Comparison of ENCODE assay signal across 8 cellular contexts in genomic region chr9:136644593-136645342, GRCh38. TPM values are rescaled to one million over a fixed set of nuclear protein-coding genes. Genes with fewer than 3 reads are reported as not detected.
DNase-seq lines count a peak whose midpoint lies in the region; ATAC-seq and TF ChIP-seq lines count a peak whose summit lies in the region.

No MANE protein-coding gene starts in this region.

- DNase-seq in AG08395 (ENCODE audit: low spot score) (peak; percentile 92), RPMI7951 (ENCODE audit: low read depth) (peak; percentile 37), heart left ventricle (peak; percentile 84 to 96 (median 90)), renal cortical epithelial cell (ENCODE audit: low read depth) (peak; percentile 10), NCI-H82 (lab: John Stamatoyannopoulos, UW) (no peak)
- peak; percentile 72 for DNase-seq in activated naive CD4-positive, alpha-beta T cell treated with anti-CD3 and anti-CD28 coated beads for 36 hours

- H3K36me3 ChIP-seq in heart left ventricle: no peaks in the 10 kb centered on the region

- TF ChIP-seq POLR2A in heart left ventricle (IDR thresholded peaks at IDR 0.05): peak in 1 of 2 donors; percentile 35

- peak overlapping the region in 11 of 12 donors; percentile 15 to 64 (median 55) for H3K4me3 ChIP-seq in heart left ventricle

- intact Hi-C loops in activated naive CD4-positive, alpha-beta T cell treated with anti-CD3 and anti-CD28 coated beads for 36 hours (cut with micrococcal nuclease): loop anchor here (1.0 kb wide), 1 partner anchor 159 kb away; no protein-coding TSS in a partner anchor
- intact Hi-C loops in heart left ventricle (cut with DNase I): loop anchor here in 4 of 10 donors (2.0 to 5.0 kb wide), 2 partner anchors 14 to 48 kb away; no protein-coding TSS in a partner anchor

- H3K4me1 Mint-ChIP-seq in activated naive CD4-positive, alpha-beta T cell treated with anti-CD3 and anti-CD28 coated beads for 36 hours (ENCODE audit: low read depth): no peaks in the 10 kb centered on the region

- no peak overlapping the region for H3K27ac Mint-ChIP-seq in activated naive CD4-positive, alpha-beta T cell treated with anti-CD3 and anti-CD28 coated beads for 36 hours

- WGBS in heart left ventricle, 4 donors: 16 to 33% (median 24%) methylated on average over 9 to 30 of the region's 30 CpGs

- CTCF ChIA-PET in activated naive CD4-positive, alpha-beta T cell treated with anti-CD3 and anti-CD28 coated beads for 36 hours (lab: Charles Lee): interaction anchor here (0.7 to 4.3 kb wide), 5 partner anchors 10 to 160 kb away, joined by 3 to 19 read pairs (median 5); no protein-coding TSS in a partner anchor

- H3K4me1 ChIP-seq in heart left ventricle: peaks cover 4 to 80% (median 51%) of the 10 kb centered on the region in 12 donors

- peak; percentile 78 to 93 (median 88) for TF ChIP-seq CTCF in heart left ventricle (IDR thresholded peaks at IDR 0.05)

- no peaks in the 10 kb centered on the region for H3K9me3 ChIP-seq in heart left ventricle

- H3K4me3 Mint-ChIP-seq in activated naive CD4-positive, alpha-beta T cell treated with anti-CD3 and anti-CD28 coated beads for 36 hours: no peak overlapping the region

- H3K27ac ChIP-seq in heart left ventricle: peak overlapping the region; percentile 78 to 99 (median 94)

- no peaks in the 10 kb centered on the region for H3K9me3 Mint-ChIP-seq in activated naive CD4-positive, alpha-beta T cell treated with anti-CD3 and anti-CD28 coated beads for 36 hours

- ATAC-seq in GM21619 (IDR thresholded peaks at IDR 0.05; ENCODE audit: unreplicated experiment) (peak; percentile 46), heart left ventricle (peak; percentile 33 to 84 (median 74)), HG03159 (IDR thresholded peaks at IDR 0.05; ENCODE audit: unreplicated experiment) (no peak)

- H3K27me3 Mint-ChIP-seq in activated naive CD4-positive, alpha-beta T cell treated with anti-CD3 and anti-CD28 coated beads for 36 hours (ENCODE audit: low read depth): peaks cover 15% of the 10 kb centered on the region

- peaks cover 0 to 3% (median 0%) of the 10 kb centered on the region in 9 donors for H3K27me3 ChIP-seq in heart left ventricle

- H3K36me3 Mint-ChIP-seq in activated naive CD4-positive, alpha-beta T cell treated with anti-CD3 and anti-CD28 coated beads for 36 hours (ENCODE audit: low read depth): no peaks in the 10 kb centered on the region

RNA-seq across cellular contexts. Expression of gene EGFL7, which starts 17.9 kb away (rescaled TPM):
- total RNA-seq in RPMI7951 (2014; rRNA removed; shearing (Covaris generic)): 1.6 and 4.1 TPM in 2 replicates
- under 1 TPM; 0.25 to 0.52 TPM for total RNA-seq in activated naive CD4-positive, alpha-beta T cell treated with anti-CD3 and anti-CD28 coated beads for 36 hours
- total RNA-seq in heart left ventricle (100 to 1,000 TPM in 2 of 9 donors, 10 to 100 TPM in 7; 56.4 to 142 (median 94.0) TPM), renal cortical epithelial cell (3.8 and 19.4 TPM in 2 replicates)
- polyA plus RNA-seq in heart left ventricle: 100 to 1,000 TPM; 103 to 137 TPM

RNA-seq across cellular contexts. Expression of gene AGPAT2, which starts 42.5 kb away (rescaled TPM):
- total RNA-seq in RPMI7951 (2014; rRNA removed; shearing (Covaris generic)): 20.4 and 34.7 TPM in 2 replicates
- 1 to 10 TPM; 8.7 to 9.4 TPM for total RNA-seq in activated naive CD4-positive, alpha-beta T cell treated with anti-CD3 and anti-CD28 coated beads for 36 hours
- 10 to 100 TPM; 52.4 to 90.7 (median 62.5) TPM for total RNA-seq in heart left ventricle
- polyA plus RNA-seq in heart left ventricle: 100 to 1,000 TPM in 1 of 2 donors, 10 to 100 TPM in 1; 88.8 to 122 TPM
- total RNA-seq in renal cortical epithelial cell: 53.8 and 70.5 TPM in 2 replicates
